Comparison of ENCODE assay signal across 8 cellular contexts in genomic region chr9:129802833-129803678, GRCh38.
DNase-seq lines count a peak whose midpoint lies in the region; ATAC-seq lines count a peak whose summit lies in the region.

TOR1B (plus strand) TSS chr9:129803184; CDS start chr9:129803213, 29 bp downstream.

- DNase-seq in AG08396 (ENCODE audit: low spot score) (peak; percentile 93), NCI-H345 treated with DMSO at 0.1 percent for 48 hours (lab: John Stamatoyannopoulos, UW; ENCODE audit: unreplicated experiment) (peak; percentile 77), iris pigment epithelial cell (ENCODE audit: low read depth) (peak; percentile 93)
- peak; percentile 87 for DNase-seq in activated CD4-positive, CD25-positive, alpha-beta regulatory T cell treated with anti-CD3 and anti-CD28 coated beads, Interleukin-2, amount 50 U/mL, for 16 hours (ENCODE audit: low read depth, low spot score)
- DNase-seq in central memory CD4-positive, alpha-beta T cell, result peak; percentile 93
- DNase-seq in stimulated activated CD4-positive, alpha-beta T cell treated with anti-CD3 and anti-CD28 coated beads, Interleukin-12 subunit alpha, Interleukin-12 subunit beta, amount 100 ng/mL, for 24 hours (ENCODE audit: low read depth in 2 of 2), result peak; percentile 90 to 91

- ATAC-seq in GM19023 (IDR thresholded peaks at IDR 0.05; ENCODE audit: unreplicated experiment) (peak; percentile 93), HG03280 (IDR thresholded peaks at IDR 0.05; ENCODE audit: unreplicated experiment) (peak; percentile 93)

Comparison
In these comparisons a context has a peak if more than half of its experiments do, and no peak if none do; other contexts are left out.
1. Peak in every context shown above with its lines: DNase-seq and ATAC-seq.